8 cellular contexts compared by ENCODE assay signal in the genomic region with DNA sequence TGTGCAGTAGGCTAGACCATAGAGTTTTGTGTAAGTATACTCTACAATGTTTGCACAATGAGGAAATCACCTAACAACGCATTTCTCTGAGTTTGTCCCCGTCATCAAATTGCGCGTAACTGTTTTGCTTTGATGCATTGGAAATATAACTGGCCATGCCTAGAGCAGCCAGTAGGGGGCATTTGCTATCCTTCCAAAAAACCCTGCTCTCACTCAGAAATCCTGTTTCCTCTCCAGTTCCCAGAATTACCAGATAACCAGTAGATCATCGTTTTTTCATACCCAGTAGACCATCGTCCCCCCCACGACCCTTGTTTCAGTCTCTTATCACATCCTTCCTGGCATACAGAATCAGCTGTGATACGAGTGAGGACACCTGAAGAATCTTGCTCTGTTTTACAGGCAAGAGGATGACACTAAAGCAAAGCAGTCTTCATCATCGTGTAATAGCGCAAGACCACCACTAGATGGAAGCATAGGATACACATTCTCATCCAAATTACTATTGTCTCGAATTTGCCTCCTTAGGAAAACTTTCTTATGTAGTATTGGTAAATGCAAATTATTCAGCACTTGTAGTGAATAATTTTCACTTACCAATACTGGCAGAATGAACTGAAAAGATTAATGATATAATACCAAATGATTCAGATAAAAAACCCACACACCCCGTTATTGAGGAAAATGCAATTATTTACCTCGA. TPM values are rescaled to one million over a fixed set of nuclear protein-coding genes. Genes with fewer than 3 reads are reported as not detected.
DNase-seq lines count a peak whose midpoint lies in the region; ATAC-seq and TF ChIP-seq lines count a peak whose summit lies in the region.

No MANE protein-coding gene starts in this region.

- peak; percentile 82 for TF ChIP-seq CTCF in GM12872 (IDR thresholded peaks at IDR 0.05; ENCODE audit: insufficient read depth, low read depth, low read length)
- TF ChIP-seq CTCF in cardiac muscle cell (IDR thresholded peaks at IDR 0.05; ENCODE audit: low read depth, low read length), result peak; percentile 90
- peak; percentile 93 for TF ChIP-seq CTCF in progenitor cell of endocrine pancreas (IDR thresholded peaks at IDR 0.05; ENCODE audit: unreplicated experiment)
- peak; percentile 84 for TF ChIP-seq CTCF in upper lobe of right lung (IDR thresholded peaks at IDR 0.05)

- H3K27me3 ChIP-seq in cardiac muscle cell (no peaks in the 10 kb centered on the region), upper lobe of right lung (peaks cover 6% of the 10 kb centered on the region)

- peak overlapping the region; percentile 93 for H3K4me3 Mint-ChIP-seq in activated naive CD8-positive, alpha-beta T cell treated with anti-CD3 and anti-CD28 coated beads for 36 hours
- peak overlapping the region; percentile 79 for H3K4me3 Mint-ChIP-seq in progenitor cell of endocrine pancreas (ENCODE audit: low read depth)

- H3K27ac Mint-ChIP-seq in activated naive CD8-positive, alpha-beta T cell treated with anti-CD3 and anti-CD28 coated beads for 36 hours, result peak overlapping the region; percentile 98
- no peak overlapping the region for H3K27ac Mint-ChIP-seq in progenitor cell of endocrine pancreas

- H3K9me3 Mint-ChIP-seq in activated naive CD8-positive, alpha-beta T cell treated with anti-CD3 and anti-CD28 coated beads for 36 hours, result peaks cover 4% of the 10 kb centered on the region
- peaks cover 3% of the 10 kb centered on the region for H3K9me3 Mint-ChIP-seq in progenitor cell of endocrine pancreas (ENCODE audit: low read depth)

- intact Hi-C loops in upper lobe of right lung (cut with DNase I), result no loop called here

- no peak overlapping the region for H3K27ac ChIP-seq in cardiac muscle cell
- no peak overlapping the region for H3K27ac ChIP-seq in upper lobe of right lung

- H3K36me3 Mint-ChIP-seq in activated naive CD8-positive, alpha-beta T cell treated with anti-CD3 and anti-CD28 coated beads for 36 hours, result no peaks in the 10 kb centered on the region
- H3K36me3 Mint-ChIP-seq in progenitor cell of endocrine pancreas (ENCODE audit: insufficient read depth), result no peaks in the 10 kb centered on the region

- H3K36me3 ChIP-seq in cardiac muscle cell, result no peaks in the 10 kb centered on the region
- H3K36me3 ChIP-seq in upper lobe of right lung, result no peaks in the 10 kb centered on the region

- H3K27me3 Mint-ChIP-seq in activated naive CD8-positive, alpha-beta T cell treated with anti-CD3 and anti-CD28 coated beads for 36 hours, result peaks cover 17% of the 10 kb centered on the region
- H3K27me3 Mint-ChIP-seq in progenitor cell of endocrine pancreas, result peaks cover 18% of the 10 kb centered on the region

- peak; percentile 49 for DNase-seq in NCI-H1092 (lab: John Stamatoyannopoulos, UW)
- peak; percentile 72 for DNase-seq in SKM-1 (lab: John Stamatoyannopoulos, UW; ENCODE audit: unreplicated experiment)
- DNase-seq in activated naive CD8-positive, alpha-beta T cell treated with anti-CD3 and anti-CD28 coated beads for 36 hours, result peak; percentile 65
- DNase-seq in cardiac muscle cell (ENCODE audit: low read depth in 1 of 2, low spot score in 1 of 2), result peak; percentile 75 to 89
- peak; percentile 43 for DNase-seq in progenitor cell of endocrine pancreas (ENCODE audit: low spot score, unreplicated experiment)
- DNase-seq in upper lobe of right lung, result no peak

- peaks cover 6% of the 10 kb centered on the region for H3K4me1 Mint-ChIP-seq in activated naive CD8-positive, alpha-beta T cell treated with anti-CD3 and anti-CD28 coated beads for 36 hours
- peaks cover 1% of the 10 kb centered on the region for H3K4me1 Mint-ChIP-seq in progenitor cell of endocrine pancreas (ENCODE audit: low read depth)

- ATAC-seq in HG02642 (IDR thresholded peaks at IDR 0.05; ENCODE audit: poor library complexity, unreplicated experiment), result peak; percentile 97
- ATAC-seq in upper lobe of right lung, result peak; percentile 98

- H3K4me1 ChIP-seq in cardiac muscle cell (ENCODE audit: low read depth), result no peaks in the 10 kb centered on the region
- H3K4me1 ChIP-seq in upper lobe of right lung, result no peaks in the 10 kb centered on the region

- no peaks in the 10 kb centered on the region for H3K9me3 ChIP-seq in cardiac muscle cell (ENCODE audit: low read depth)
- H3K9me3 ChIP-seq in upper lobe of right lung, result peaks cover 9% of the 10 kb centered on the region

- peak overlapping the region; percentile 34 for H3K4me3 ChIP-seq in cardiac muscle cell
- H3K4me3 ChIP-seq in upper lobe of right lung, result peak overlapping the region; percentile 34

RNA-seq across cellular contexts. Expression of a gene that starts 4.4 kb away (rescaled TPM):
- not detected for total RNA-seq in activated naive CD8-positive, alpha-beta T cell treated with anti-CD3 and anti-CD28 coated beads for 36 hours
- total RNA-seq in cardiac muscle cell (not detected in 2 replicates), progenitor cell of endocrine pancreas (not detected in 2 replicates), upper lobe of right lung (not detected)
- polyA plus RNA-seq in cardiac muscle cell, result not detected in 2 replicates

RNA-seq across cellular contexts. Expression of a gene that starts 47.5 kb away (rescaled TPM):
- not detected for total RNA-seq in activated naive CD8-positive, alpha-beta T cell treated with anti-CD3 and anti-CD28 coated beads for 36 hours
- total RNA-seq in cardiac muscle cell, result not detected in 2 replicates
- polyA plus RNA-seq in cardiac muscle cell, result not detected in 2 replicates
- not detected in 2 replicates for total RNA-seq in progenitor cell of endocrine pancreas
- not detected for total RNA-seq in upper lobe of right lung
